ENCODE assay signal across 12 cellular contexts in the genomic region with DNA sequence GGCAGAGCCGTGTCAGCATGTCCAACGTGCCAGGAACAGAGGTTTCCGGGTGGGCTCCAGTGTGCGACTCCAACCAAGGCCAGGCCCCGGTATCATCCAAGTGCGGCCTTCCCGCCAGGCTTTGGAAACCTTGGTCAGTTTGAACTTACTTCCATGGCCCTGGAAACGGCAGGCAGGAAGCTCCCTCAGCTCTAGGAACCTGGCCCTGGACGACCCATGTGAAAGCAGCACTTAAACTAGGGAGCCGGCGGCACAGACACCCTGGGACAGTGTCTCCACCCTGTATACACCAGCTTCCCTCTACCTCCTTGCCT.
DNase-seq lines count a peak whose midpoint lies in the region; ATAC-seq and TF ChIP-seq lines count a peak whose summit lies in the region.
"Had no signal": no experiment of that assay in that cellular context is flagged by ENCODE, and none has a peak within 500 bp of the region (broad histone marks: within the 10 kb centered on the region; RNA-seq: fewer than 3 reads in every experiment).

No MANE protein-coding gene starts in this region.

- peaks cover 49 to 90% (median 68%) of the 10 kb centered on the region in 9 donors for H3K4me1 ChIP-seq in heart right ventricle
- no peaks in the 10 kb centered on the region for H3K4me1 ChIP-seq in parathyroid adenoma
- peaks cover 49% of the 10 kb centered on the region for H3K4me1 ChIP-seq in upper lobe of right lung
- peaks cover 8% of the 10 kb centered on the region for H3K4me1 ChIP-seq in ovary (ENCODE audit: insufficient read depth)

- no peak overlapping the region for H3K4me2 ChIP-seq in parathyroid adenoma (ENCODE audit: low read length)

- WGBS in heart right ventricle, 2 donors = 78% methylated on average over 11 of the region's 11 CpGs
- WGBS in ovary, 3 donors = 74 to 79% (median 76%) methylated on average over 11 of the region's 11 CpGs

- peaks cover 15% of the 10 kb centered on the region for H3K79me2 ChIP-seq in parathyroid adenoma

- TF ChIP-seq POLR2A in ovary (IDR thresholded peaks at IDR 0.05) = no peak

- no peaks in the 10 kb centered on the region for H3K27me3 ChIP-seq in heart right ventricle
- no peaks in the 10 kb centered on the region for H3K27me3 ChIP-seq in parathyroid adenoma (ENCODE audit: control insufficient read depth, insufficient read depth, low read length)
- no peaks in the 10 kb centered on the region for H3K27me3 ChIP-seq in upper lobe of right lung
- no peaks in the 10 kb centered on the region for H3K27me3 ChIP-seq in ovary

- TF ChIP-seq CTCF in heart right ventricle (IDR thresholded peaks at IDR 0.05) (no peak), parathyroid adenoma (IDR thresholded peaks at IDR 0.05) (no peak), upper lobe of right lung (IDR thresholded peaks at IDR 0.05) (no peak), ovary (IDR thresholded peaks at IDR 0.05) (no peak)

- no peak overlapping the region for H2AFZ ChIP-seq in parathyroid adenoma

- no peak for TF ChIP-seq EP300 in ovary (IDR thresholded peaks at IDR 0.05)

- H3K9me3 ChIP-seq in heart right ventricle = no peaks in the 10 kb centered on the region
- H3K9me3 ChIP-seq in parathyroid adenoma (ENCODE audit: control insufficient read depth, low read length) = no peaks in the 10 kb centered on the region
- H3K9me3 ChIP-seq in upper lobe of right lung = no peaks in the 10 kb centered on the region
- H3K9me3 ChIP-seq in ovary = no peaks in the 10 kb centered on the region

- no peak for DNase-seq in heart right ventricle
- no peak for DNase-seq in Right ventricle myocardium inferior (ENCODE audit: missing footprints)
- no peak for DNase-seq in epithelial cell of prostate (ENCODE audit: low read depth, low spot score)
- no peak for DNase-seq in upper lobe of right lung
- DNase-seq in ovary = no peak
- no peak for DNase-seq in cortex of kidney (lab: John Stamatoyannopoulos, UW)
- DNase-seq: DND-41, islet precursor cell, NCI-H510A treated with DMSO at 0.1 percent for 48 hours, RPMI8226 had no signal

- H3K4me3 ChIP-seq in heart right ventricle (no peak overlapping the region), parathyroid adenoma (ENCODE audit: low read depth, low read length) (no peak overlapping the region), upper lobe of right lung (no peak overlapping the region), ovary (no peak overlapping the region)

- ATAC-seq in heart right ventricle = no peak
- ATAC-seq in Right ventricle myocardium inferior = no peak
- no peak for ATAC-seq in upper lobe of right lung
- no peak for ATAC-seq in activated CD4-positive, CD25-positive, alpha-beta regulatory T cell treated with anti-CD3 and anti-CD28 coated beads, Interleukin-2, amount 50 U/mL, for 24 hours

- intact Hi-C loops in heart right ventricle (cut with DNase I) (loop anchor here in 7 of 10 donors (2.0 to 10.0 kb wide), 7 partner anchors 52 to 150 kb away; partner anchors contain the start of gene MYH9 (in 2 of the 7)), Right ventricle myocardium inferior (cut with DNase I) (loop anchor here (5.0 kb wide), 1 partner anchor 145 kb away; no protein-coding TSS in a partner anchor), upper lobe of right lung (cut with DNase I) (loop anchor here (5.0 kb wide), 1 partner anchor 135 kb away; no protein-coding TSS in a partner anchor), ovary (cut with DNase I) (loop anchor here in 2 of 4 donors (5.0 to 10.0 kb wide), 2 partner anchors 62 to 145 kb away; partner anchors contain the start of gene MYH9 (in 1 of the 2))

- H3K36me3 ChIP-seq in heart right ventricle (peaks cover 8 to 100% (median 74%) of the 10 kb centered on the region in 9 donors), parathyroid adenoma (ENCODE audit: control insufficient read depth, insufficient read depth, low read length) (no peaks in the 10 kb centered on the region), upper lobe of right lung (peaks cover 98% of the 10 kb centered on the region), ovary (no peaks in the 10 kb centered on the region)

- no peak overlapping the region for H3K9ac ChIP-seq in parathyroid adenoma

- H3K27ac ChIP-seq in heart right ventricle (peak overlapping the region; percentile 84 to 98 (median 96)), epithelial cell of prostate (peak overlapping the region; percentile 99), parathyroid adenoma (peak overlapping the region; percentile 57), upper lobe of right lung (peak overlapping the region; percentile 91), ovary (peak overlapping the region in 1 of 2 donors; percentile 76)
